Comparison of ENCODE assay signal across 16 cellular contexts in genomic region chr2:173130521-173131467, GRCh38. TPM values are rescaled to one million over a fixed set of nuclear protein-coding genes. Genes with fewer than 3 reads are reported as not detected.
DNase-seq lines count a peak whose midpoint lies in the region; ATAC-seq and TF ChIP-seq lines count a peak whose summit lies in the region.
"Had no signal": no experiment of that assay in that cellular context is flagged by ENCODE, and none has a peak within 500 bp of the region (broad histone marks: within the 10 kb centered on the region; RNA-seq: fewer than 3 reads in every experiment).

No MANE protein-coding gene starts in this region.

- no peaks in the 10 kb centered on the region for H3K36me3 Mint-ChIP-seq in activated naive CD4-positive, alpha-beta T cell treated with anti-CD3 and anti-CD28 coated beads, Interleukin-2, amount 50 U/mL, for 72 hours
- H3K36me3 Mint-ChIP-seq: activated CD4-positive, alpha-beta memory T cell treated with anti-CD3 and anti-CD28 coated beads for 36 hours had no signal

- intact Hi-C loops in Right ventricle myocardium superior (cut with DNase I) = no loop called here
- intact Hi-C loops in cardiac septum (cut with DNase I) = no loop called here
- intact Hi-C loops in heart right ventricle (cut with DNase I) = no loop called here
- intact Hi-C loops in aorta (cut with DNase I) = no loop called here

- H3K9me3 Mint-ChIP-seq in activated naive CD4-positive, alpha-beta T cell treated with anti-CD3 and anti-CD28 coated beads, Interleukin-2, amount 50 U/mL, for 72 hours = no peaks in the 10 kb centered on the region
- H3K9me3 Mint-ChIP-seq: activated CD4-positive, alpha-beta memory T cell treated with anti-CD3 and anti-CD28 coated beads for 36 hours had no signal

- WGBS in heart right ventricle, 2 donors = 41 to 45% methylated on average over 6 of the region's 6 CpGs
- WGBS in aorta, 2 donors = 18 to 24% methylated on average over 6 of the region's 6 CpGs

- DNase-seq in Right ventricle myocardium superior (no peak), cardiac septum (ENCODE audit: low spot score) (no peak), OCI-M1 (lab: John Stamatoyannopoulos, UW) (peak; percentile 12), heart right ventricle (no peak), aorta (no peak)
- no peak for DNase-seq in activated naive CD4-positive, alpha-beta T cell treated with anti-CD3 and anti-CD28 coated beads, Interleukin-2, amount 50 U/mL, for 72 hours (ENCODE audit: low spot score in 2 of 2)
- DNase-seq: activated CD4-positive, alpha-beta memory T cell treated with anti-CD3 and anti-CD28 coated beads for 36 hours; activated effector memory CD4-positive, alpha-beta T cell treated with Interleukin-2 at 50 U/mL for 16 hours; effector CD8-positive, alpha-beta T cell; NCI-H226; stimulated activated CD4-positive, alpha-beta T cell treated with anti-CD3 and anti-CD28 coated beads, Interleukin-2, amount 100 ng/mL, for 24 hours; upper lobe of left lung had no signal

- no peak overlapping the region for H3K27ac Mint-ChIP-seq in activated naive CD4-positive, alpha-beta T cell treated with anti-CD3 and anti-CD28 coated beads, Interleukin-2, amount 50 U/mL, for 72 hours
- H3K27ac Mint-ChIP-seq: activated CD4-positive, alpha-beta memory T cell treated with anti-CD3 and anti-CD28 coated beads for 36 hours had no signal

- H3K4me3 ChIP-seq in heart right ventricle = no peak overlapping the region
- no peak overlapping the region for H3K4me3 ChIP-seq in aorta (ENCODE audit: low read length in 2 of 2)
- H3K4me3 ChIP-seq: GM12878, upper lobe of left lung had no signal

- H3K27ac ChIP-seq in heart right ventricle (peak overlapping the region in 1 of 10 donors; percentile 30), aorta (ENCODE audit: low read depth in 1 of 2, low read length in 2 of 2) (no peak overlapping the region)
- H3K27ac ChIP-seq: KMS-11, upper lobe of left lung had no signal

- H3K9me3 ChIP-seq in heart right ventricle (no peaks in the 10 kb centered on the region), aorta (ENCODE audit: control insufficient read depth, low read length) (no peaks in the 10 kb centered on the region)
- H3K9me3 ChIP-seq: upper lobe of left lung had no signal

- ATAC-seq in Right ventricle myocardium superior (ENCODE audit: poor library complexity) (peak; percentile 67), heart right ventricle (peak in 6 of 8 donors; percentile 45 to 66 (median 64)), HG03159 (IDR thresholded peaks at IDR 0.05; ENCODE audit: unreplicated experiment) (no peak), GM21526 (IDR thresholded peaks at IDR 0.05; ENCODE audit: low FRiP score, unreplicated experiment) (no peak), aorta (ENCODE audit: low FRiP score) (no peak)
- ATAC-seq in activated naive CD4-positive, alpha-beta T cell treated with anti-CD3 and anti-CD28 coated beads, Interleukin-2, amount 50 U/mL, for 72 hours = no peak
- ATAC-seq: GM12878 had no signal

- H3K27me3 ChIP-seq in heart right ventricle = peaks cover 0 to 3% (median 0%) of the 10 kb centered on the region in 7 donors
- no peaks in the 10 kb centered on the region for H3K27me3 ChIP-seq in aorta (ENCODE audit: control insufficient read depth in 1 of 2, insufficient read depth in 2 of 2, low read length in 1 of 2)
- H3K27me3 ChIP-seq: upper lobe of left lung had no signal

- H3K4me1 ChIP-seq in heart right ventricle (peaks cover 2 to 69% (median 44%) of the 10 kb centered on the region in 9 donors), aorta (ENCODE audit: control insufficient read depth in 1 of 2, insufficient read depth in 2 of 2, low read length in 2 of 2) (peaks cover 2 to 4% of the 10 kb centered on the region in 2 donors)

- no peak for TF ChIP-seq CTCF in heart right ventricle (IDR thresholded peaks at IDR 0.05)

- peaks cover 0 to 5% (median 0%) of the 10 kb centered on the region in 9 donors for H3K36me3 ChIP-seq in heart right ventricle
- no peaks in the 10 kb centered on the region for H3K36me3 ChIP-seq in aorta (ENCODE audit: control insufficient read depth in 1 of 2, insufficient read depth in 2 of 2, low read length in 1 of 2)
- H3K36me3 ChIP-seq: upper lobe of left lung had no signal

RNA-seq across cellular contexts. Expression of gene MAP3K20, which starts 55.1 kb away (rescaled TPM):
- total RNA-seq in Right ventricle myocardium superior (402 TPM), cardiac septum (519 TPM), heart right ventricle (100 to 1,000 TPM; 357 to 560 (median 437) TPM), aorta (100 to 1,000 TPM in 1 of 2 donors, 10 to 100 TPM in 1; 82.9 to 109 TPM)
- polyA plus RNA-seq in heart right ventricle (10 to 100 TPM; 63.2 to 64.7 TPM), aorta (10 to 100 TPM; 25.6 to 30.2 TPM)
- total RNA-seq in activated naive CD4-positive, alpha-beta T cell treated with anti-CD3 and anti-CD28 coated beads, Interleukin-2, amount 50 U/mL, for 72 hours = 10 to 100 TPM in 1 of 2 donors, 1 to 10 TPM in 1; 4.3 to 12.0 TPM

Comparison
In these comparisons a context has a peak if more than half of its experiments do, and no peak if none do; other contexts are left out.
1. ATAC-seq: peak in Right ventricle myocardium superior (single experiment) and heart right ventricle (6 of 8); none in HG03159 (single experiment), activated naive CD4-positive, alpha-beta T cell treated with anti-CD3 and anti-CD28 coated beads, Interleukin-2, amount 50 U/mL, for 72 hours (0 of 2), GM21526 (single experiment) and aorta (single experiment).
2. RNA of gene MAP3K20, which starts 55.1 kb away (total RNA-seq): 519 TPM in cardiac septum (single experiment), 357 to 560 TPM in heart right ventricle, 402 TPM in Right ventricle myocardium superior (single experiment) and 82.9 to 109 TPM in aorta; 4.3 to 12.0 TPM in activated naive CD4-positive, alpha-beta T cell treated with anti-CD3 and anti-CD28 coated beads, Interleukin-2, amount 50 U/mL, for 72 hours; every median in the first group is over 4 times any median in the second.